Comparison of ENCODE assay signal across 15 cellular contexts in genomic region chr14:33972522-33973162, GRCh38.
DNase-seq lines count a peak whose midpoint lies in the region; ATAC-seq, FAIRE-seq and TF ChIP-seq lines count a peak whose summit lies in the region.
"Had no signal": no experiment of that assay in that cellular context is flagged by ENCODE, and none has a peak within 500 bp of the region (broad histone marks: within the 10 kb centered on the region; RNA-seq: fewer than 3 reads in every experiment).

No MANE protein-coding gene starts in this region.

- TF ChIP-seq POLR2A in erythroblast (IDR thresholded peaks at IDR 0.05; ENCODE audit: low read length): no peak

- DNase-seq in RPMI8226 (peak; percentile 57), RCC 7860 (ENCODE audit: low spot score) (no peak), NCI-H2107 treated with DMSO at 0.1 percent for 48 hours (lab: John Stamatoyannopoulos, UW; ENCODE audit: unreplicated experiment) (no peak), NCI-H446 (lab: John Stamatoyannopoulos, UW) (no peak), erythroblast (lab: John Stamatoyannopoulos, UW) (no peak)
- DNase-seq: activated T-cell treated with anti-CD3 and anti-CD28 coated beads, Interleukin-2, amount 50 U/mL, for 72 hours; CD4-positive, CD25-positive, alpha-beta regulatory T cell; KG1; occipital lobe; T-helper 9 cell; tibial artery had no signal

- no peak for FAIRE-seq in RCC 7860 (lab: Jason Lieb, UNC)
- FAIRE-seq: keratinocyte had no signal

- peak; percentile 80 for ATAC-seq in GM18508 (IDR thresholded peaks at IDR 0.05; ENCODE audit: insufficient read depth, unreplicated experiment)
- ATAC-seq in GM21367 (IDR thresholded peaks at IDR 0.05; ENCODE audit: unreplicated experiment): peak; percentile 96
- ATAC-seq in HG03039 (IDR thresholded peaks at IDR 0.05; ENCODE audit: unreplicated experiment): peak; percentile 85
- ATAC-seq: activated T-cell treated with anti-CD3 and anti-CD28 coated beads, Interleukin-2, amount 50 U/mL, for 72 hours had no signal
